Comparison of ENCODE assay signal across 8 cellular contexts in genomic region chr5:88268414-88269184, GRCh38. TPM values are rescaled to one million over a fixed set of nuclear protein-coding genes. Genes with fewer than 3 reads are reported as not detected.
DNase-seq lines count a peak whose midpoint lies in the region; ATAC-seq and TF ChIP-seq lines count a peak whose summit lies in the region.

Gene TMEM161B, minus strand, starts transcription at chr5:88268845. Its CDS starts 122 bp downstream, at chr5:88268723.

- no peaks in the 10 kb centered on the region for H3K36me3 ChIP-seq in mucosa of descending colon (ENCODE audit: low read depth)

- TF ChIP-seq CTCF in epithelial cell of esophagus (IDR thresholded peaks at IDR 0.05; ENCODE audit: insufficient read depth, low read depth, low read length, missing control alignments) (no peak), mucosa of descending colon (IDR thresholded peaks at IDR 0.05) (no peak)

- H3K4me3 ChIP-seq in epithelial cell of esophagus (ENCODE audit: low read length) (peak within 1 kb of the TSS; percentile 96), mucosa of descending colon (peak within 1 kb of the TSS; percentile 52)

- H3K4me1 ChIP-seq in mucosa of descending colon (ENCODE audit: low read depth) = peaks cover 12% of the 10 kb centered on the region

- H3K27ac Mint-ChIP-seq in IgD-negative memory B cell = peak within 1 kb of the TSS; percentile 86 to 99 (median 98)

- ATAC-seq in GM21576 (IDR thresholded peaks at IDR 0.05; ENCODE audit: unreplicated experiment) (peak; percentile 99), mucosa of descending colon (peak; percentile 99)

- peaks cover 2% of the 10 kb centered on the region for H3K9me3 ChIP-seq in mucosa of descending colon

- peak within 1 kb of the TSS; percentile 93 to 100 (median 99) for H3K4me3 Mint-ChIP-seq in IgD-negative memory B cell

- H3K27me3 Mint-ChIP-seq in IgD-negative memory B cell = no peaks in the 10 kb centered on the region

- peaks cover 19% of the 10 kb centered on the region for H3K36me3 Mint-ChIP-seq in IgD-negative memory B cell

- H3K4me1 Mint-ChIP-seq in IgD-negative memory B cell = peaks cover 27 to 47% (median 37%) of the 10 kb centered on the region in 3 donors

- intact Hi-C loops in mucosa of descending colon (cut with DNase I, micrococcal nuclease) = no loop called here

- DNase-seq in DMS153 (lab: John Stamatoyannopoulos, UW) = peak; percentile 73
- DNase-seq in OCI-M1 (lab: John Stamatoyannopoulos, UW) = peak; percentile 94
- peak; percentile 90 for DNase-seq in activated T-cell treated with anti-CD3 and anti-CD28 coated beads for 1 hour (ENCODE audit: low read depth)
- DNase-seq in epithelial cell of esophagus (ENCODE audit: low read depth) = peak; percentile 95
- peak; percentile 95 to 97 (median 95) for DNase-seq in mucosa of descending colon
- peak; percentile 88 to 91 for DNase-seq in stimulated activated CD8-positive, alpha-beta memory T cell treated with anti-CD3 and anti-CD28 coated beads, Interleukin-4, amount 100 ng/mL, for 1 hour (ENCODE audit: low read depth in 2 of 2, low spot score in 1 of 2)

- H3K9me3 Mint-ChIP-seq in IgD-negative memory B cell = peaks cover 0 to 3% (median 0%) of the 10 kb centered on the region in 3 donors

RNA-seq across cellular contexts. Expression of gene TMEM161B, which starts in this region (rescaled TPM):
- polyA plus RNA-seq in IgD-negative memory B cell = 8.3 TPM
- 10 to 100 TPM; 20.6 to 31.9 (median 27.8) TPM for total RNA-seq in mucosa of descending colon

Comparison
In these comparisons a context has a peak if more than half of its experiments do, and no peak if none do; other contexts are left out.
1. Peak in every context shown above with its lines: DNase-seq, ATAC-seq and H3K4me3 ChIP-seq.